8 cellular contexts compared by ENCODE assay signal in genomic region chr19:2328401-2329161, GRCh38. TPM values are rescaled to one million over a fixed set of nuclear protein-coding genes. Genes with fewer than 3 reads are reported as not detected.
A peak's percentile ranks its signal among the peaks of the same experiment; 100 is the strongest.
DNase-seq lines count a peak whose midpoint lies in the region; ATAC-seq and TF ChIP-seq lines count a peak whose summit lies in the region.

LSM7 (minus strand) TSS chr19:2328586; CDS start chr19:2328566, 20 bp downstream.
A gene with protein sequence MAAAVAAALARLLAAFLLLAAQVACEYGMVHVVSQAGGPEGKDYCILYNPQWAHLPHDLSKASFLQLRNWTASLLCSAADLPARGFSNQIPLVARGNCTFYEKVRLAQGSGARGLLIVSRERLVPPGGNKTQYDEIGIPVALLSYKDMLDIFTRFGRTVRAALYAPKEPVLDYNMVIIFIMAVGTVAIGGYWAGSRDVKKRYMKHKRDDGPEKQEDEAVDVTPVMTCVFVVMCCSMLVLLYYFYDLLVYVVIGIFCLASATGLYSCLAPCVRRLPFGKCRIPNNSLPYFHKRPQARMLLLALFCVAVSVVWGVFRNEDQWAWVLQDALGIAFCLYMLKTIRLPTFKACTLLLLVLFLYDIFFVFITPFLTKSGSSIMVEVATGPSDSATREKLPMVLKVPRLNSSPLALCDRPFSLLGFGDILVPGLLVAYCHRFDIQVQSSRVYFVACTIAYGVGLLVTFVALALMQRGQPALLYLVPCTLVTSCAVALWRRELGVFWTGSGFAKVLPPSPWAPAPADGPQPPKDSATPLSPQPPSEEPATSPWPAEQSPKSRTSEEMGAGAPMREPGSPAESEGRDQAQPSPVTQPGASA (plus strand): TSS chr19:2328684. CDS start chr19:2328710, 26 bp downstream.

- H3K79me2 ChIP-seq in Loucy (ENCODE audit: insufficient read depth, low read length) (peaks cover 87% of the 10 kb centered on the region), neural progenitor cell (ENCODE audit: low read depth) (peaks cover 70% of the 10 kb centered on the region)

- H3K4me1 ChIP-seq in Loucy (ENCODE audit: insufficient read depth, low read length, poor library complexity, severe bottlenecking) (peaks cover 51% of the 10 kb centered on the region), SJCRH30 (peaks cover 34% of the 10 kb centered on the region), neural progenitor cell (peaks cover 29% of the 10 kb centered on the region), stomach (peaks cover 48 to 78% (median 66%) of the 10 kb centered on the region in 4 donors)

- H3K36me3 ChIP-seq in Loucy (ENCODE audit: insufficient read depth, low read length): no peaks in the 10 kb centered on the region
- peaks cover 7% of the 10 kb centered on the region for H3K36me3 ChIP-seq in SJCRH30
- H3K36me3 ChIP-seq in neural progenitor cell: no peaks in the 10 kb centered on the region
- peaks cover 4 to 29% (median 24%) of the 10 kb centered on the region in 4 donors for H3K36me3 ChIP-seq in stomach

- peaks cover 3% of the 10 kb centered on the region for H3K36me3 Mint-ChIP-seq in neural progenitor cell

- H3K27ac ChIP-seq in SJCRH30 (peak within 1 kb of the TSS; percentile 51), neural progenitor cell (peak within 1 kb of the TSS; percentile 63), stomach (peak within 1 kb of the TSS; percentile 80 to 92 (median 86))

- TF ChIP-seq CTCF in Loucy (conservative IDR thresholded peaks at IDR 0.05; ENCODE audit: low read length): no peak
- TF ChIP-seq CTCF in foreskin fibroblast (IDR thresholded peaks at IDR 0.05; ENCODE audit: low read depth, low read length): no peak
- no peak for TF ChIP-seq CTCF in neural progenitor cell (IDR thresholded peaks at IDR 0.05)
- TF ChIP-seq CTCF in stomach (IDR thresholded peaks at IDR 0.05): no peak

- DNase-seq in DMS 273 (lab: John Stamatoyannopoulos, UW; ENCODE audit: unreplicated experiment) (peak; percentile 97), SJCRH30 (peak; percentile 86 to 91), activated gamma-delta T cell treated with Interleukin-2 at 50 U/mL for 16 hours (peak; percentile 91), foreskin fibroblast (peak; percentile 83 to 96), neural progenitor cell (ENCODE audit: low spot score) (peak; percentile 95), stomach (peak; percentile 93)

- H3K9me3 ChIP-seq in Loucy (ENCODE audit: insufficient read depth, low read depth, low read length): no peaks in the 10 kb centered on the region
- no peaks in the 10 kb centered on the region for H3K9me3 ChIP-seq in SJCRH30 (replicated peaks)
- H3K9me3 ChIP-seq in neural progenitor cell (ENCODE audit: low read depth): no peaks in the 10 kb centered on the region
- H3K9me3 ChIP-seq in stomach: no peaks in the 10 kb centered on the region

- peak; percentile 47 for ATAC-seq in GM21723 (IDR thresholded peaks at IDR 0.05; ENCODE audit: unreplicated experiment)

- H3K4me1 Mint-ChIP-seq in neural progenitor cell: peaks cover 58% of the 10 kb centered on the region

- H4K20me1 ChIP-seq in Loucy (ENCODE audit: insufficient read depth, low read length, poor library complexity, severe bottlenecking): peaks cover 31% of the 10 kb centered on the region
- H4K20me1 ChIP-seq in neural progenitor cell (ENCODE audit: low read depth): peaks cover 61% of the 10 kb centered on the region

- no peaks in the 10 kb centered on the region for H3K9me2 ChIP-seq in Loucy (replicated peaks; ENCODE audit: low read depth, low read length)

- H3K4me3 ChIP-seq in Loucy (ENCODE audit: low read length, poor library complexity, severe bottlenecking) (peak within 1 kb of the TSS; percentile 98), SJCRH30 (peak within 1 kb of the TSS; percentile 90), foreskin fibroblast (ENCODE audit: low read depth in 1 of 2, low read length in 2 of 2) (peak within 1 kb of the TSS; percentile 82 to 97), neural progenitor cell (peak within 1 kb of the TSS; percentile 76), stomach (peak within 1 kb of the TSS; percentile 88 to 98 (median 93))

- 0 to 1% (median 0%) methylated on average over 44 to 89 of the region's 89 CpGs for WGBS in stomach, 5 donors

- peak within 1 kb of the TSS; percentile 96 for H3K27ac Mint-ChIP-seq in neural progenitor cell

- H3F3A ChIP-seq in Loucy (ENCODE audit: low read depth) (peaks cover 6% of the 10 kb centered on the region), neural progenitor cell (ENCODE audit: low read depth) (peaks cover 49% of the 10 kb centered on the region)

- intact Hi-C loops in stomach (cut with DNase I; ENCODE audit: low total_unique reads): loop anchor here (10.0 kb wide), 1 partner anchor 94 kb away; the partner anchor contains the start of genes PLEKHJ1 and SF3A2

- H2AFZ ChIP-seq in Loucy (ENCODE audit: low read length) (peak within 1 kb of the TSS; percentile 82), neural progenitor cell (replicated peaks) (no peak within 1 kb of the TSS)

- peaks cover 10% of the 10 kb centered on the region for H3K27me3 Mint-ChIP-seq in neural progenitor cell (ENCODE audit: insufficient read depth, low read depth)

- no peaks in the 10 kb centered on the region for H3K9me3 Mint-ChIP-seq in neural progenitor cell

- peak within 1 kb of the TSS; percentile 99 for H3K9ac ChIP-seq in Loucy (ENCODE audit: low read depth, low read length, poor library complexity, severe bottlenecking)
- peak within 1 kb of the TSS; percentile 74 for H3K9ac ChIP-seq in neural progenitor cell

- no peak for TF ChIP-seq EP300 in stomach (IDR thresholded peaks at IDR 0.05)

- TF ChIP-seq POLR2A in stomach (IDR thresholded peaks at IDR 0.05): no peak

- H3K4me2 ChIP-seq in Loucy (ENCODE audit: low read depth, low read length, poor library complexity, severe bottlenecking) (peak within 1 kb of the TSS; percentile 98), neural progenitor cell (peak within 1 kb of the TSS; percentile 99)

- H3K27me3 ChIP-seq in Loucy (ENCODE audit: insufficient read depth, low read length, poor library complexity, severe bottlenecking) (peaks cover 9% of the 10 kb centered on the region), SJCRH30 (no peaks in the 10 kb centered on the region), neural progenitor cell (no peaks in the 10 kb centered on the region), stomach (no peaks in the 10 kb centered on the region)

- H3K4me3 Mint-ChIP-seq in neural progenitor cell: peak within 1 kb of the TSS; percentile 94

RNA-seq across cellular contexts. Expression of gene LSM7, which starts in this region (rescaled TPM):
- total RNA-seq in SJCRH30 (2014; rRNA removed; shearing (Covaris generic)): 179 and 185 TPM in 2 replicates
- total RNA-seq in neural progenitor cell (ENCODE audit: low replicate concordance): 183 and 317 TPM in 2 replicates
- total RNA-seq in stomach: 10 to 100 TPM in 4 of 5 donors, 1 to 10 TPM in 1; 9.8 to 93.1 (median 17.4) TPM
- polyA plus RNA-seq in stomach: 100 to 1,000 TPM; 196 to 332 (median 214) TPM

RNA-seq across cellular contexts. Expression of the second gene that starts in this region (rescaled TPM):
- total RNA-seq in SJCRH30 (2014; rRNA removed; shearing (Covaris generic)): 7.7 and 14.3 TPM in 2 replicates
- 20.7 and 90.9 TPM in 2 replicates for total RNA-seq in neural progenitor cell (ENCODE audit: low replicate concordance)
- total RNA-seq in stomach: 100 to 1,000 TPM in 2 of 5 donors, 10 to 100 TPM in 3; 69.3 to 450 (median 97.4) TPM
- 10 to 100 TPM; 13.6 to 31.4 (median 29.0) TPM for polyA plus RNA-seq in stomach

Comparison
In these comparisons a context has a peak if more than half of its experiments do, and no peak if none do; other contexts are left out.
1. Peak in every context shown above with its lines: DNase-seq, ATAC-seq, H3K4me3 ChIP-seq and H3K27ac ChIP-seq.